In genomic region chr21:25863031-25863430, GRCh38 we compare ENCODE assay signal across 36 cellular contexts.
"Had no signal": no experiment of that assay in that cellular context is flagged by ENCODE, and none has a peak within 500 bp of the region (broad histone marks: within the 10 kb centered on the region; RNA-seq: fewer than 3 reads in every experiment).

No MANE protein-coding gene starts in this region.

- H3K9me3 ChIP-seq: adrenal gland, ascending aorta, body of pancreas, breast epithelium had no signal

- H3K4me3 ChIP-seq: adrenal gland, ascending aorta, body of pancreas, breast epithelium, cardiac muscle cell had no signal

- H3K27ac Mint-ChIP-seq: activated naive CD4-positive, alpha-beta T cell treated with anti-CD3 and anti-CD28 coated beads for 36 hours; activated naive CD4-positive, alpha-beta T cell treated with anti-CD3 and anti-CD28 coated beads, Interleukin-2, amount 10 ng/mL, durations not matched to agents 7 days and 5 days; activated naive CD4-positive, alpha-beta T cell treated with anti-CD3 and anti-CD28 coated beads, Interleukin-2, amount 50 U/mL, for 24 hours; activated naive CD4-positive, alpha-beta T cell treated with anti-CD3 and anti-CD28 coated beads, Interleukin-2, amount 50 U/mL, for 72 hours; activated naive CD8-positive, alpha-beta T cell; activated naive CD8-positive, alpha-beta T cell treated with anti-CD3 and anti-CD28 coated beads for 36 hours; activated naive CD8-positive, alpha-beta T cell treated with anti-CD3 and anti-CD28 coated beads, Interleukin-2, amount 10 ng/mL, durations not matched to agents 7 days and 5 days; activated naive CD8-positive, alpha-beta T cell treated with anti-CD3 and anti-CD28 coated beads, Interleukin-2, amount 50 U/mL, for 24 hours; activated T-cell treated with anti-CD3 and anti-CD28 coated beads, Interleukin-2, amount 50 U/mL, for 24 hours; activated T-cell treated with anti-CD3 and anti-CD28 coated beads, Interleukin-2, amount 50 U/mL, for 72 hours; activated T-helper 1 cell treated with anti-CD3 and anti-CD28 coated beads, Interleukin-12 subunit alpha, Interleukin-12 subunit beta, Interleukin-2, Interleukin-4 antibody, amounts not matched to agents 30 ng/mL and 10 ng/mL and 1 ng/mL, durations not matched to agents 14 hours and 24 hours and 36 hours; activated T-helper 17 cell treated with anti-CD3 and anti-CD28 coated beads, Interleukin-2, amount 50 U/mL, for 72 hours; activated T-helper 2 cell treated with anti-CD3 and anti-CD28 coated beads, Interferon-gamma antibody, Interleukin-2, Interleukin-4, amounts not matched to agents 10 μg/mL and 5 μg/mL and 100 μg/mL, durations not matched to agents 14 hours and 24 hours and 36 hours; brain had no signal

- DNase-seq: activated effector memory CD4-positive, alpha-beta T cell treated with anti-CD3 and anti-CD28 coated beads, Interleukin-2, amount 50 U/mL, for 16 hours; activated effector memory CD4-positive, alpha-beta T cell treated with Interleukin-2 at 50 U/mL for 16 hours; activated gamma-delta T cell; activated gamma-delta T cell treated with Interleukin-2 at 50 U/mL for 16 hours; activated naive CD4-positive, alpha-beta T cell; activated naive CD4-positive, alpha-beta T cell treated with anti-CD3 and anti-CD28 coated beads, Interleukin-2, amount 50 U/mL, for 16 hours; activated naive CD8-positive, alpha-beta T cell treated with anti-CD3 and anti-CD28 coated beads, Interleukin-2, amount 10 ng/mL, durations not matched to agents 7 days and 5 days; activated T-cell treated with anti-CD3 and anti-CD28 coated beads for 4 hours; activated T-cell treated with anti-CD3 and anti-CD28 coated beads, Interleukin-2, amount 50 U/mL, for 1 hour; activated T-cell treated with anti-CD3 and anti-CD28 coated beads, Interleukin-2, amount 50 U/mL, for 24 hours; activated T-cell treated with anti-CD3 and anti-CD28 coated beads, Interleukin-2, amount 50 U/mL, for 4 hours; adrenal gland; amniotic stem cell; amygdala; aorta; caudate nucleus; cerebellar nuclear complex had no signal

- H3K27me3 ChIP-seq: adrenal gland, ascending aorta, body of pancreas, brain microvascular endothelial cell, breast epithelium, cardiac muscle cell had no signal

- H3K4me1 Mint-ChIP-seq: activated naive CD4-positive, alpha-beta T cell treated with anti-CD3 and anti-CD28 coated beads, Interleukin-2, amount 10 ng/mL, durations not matched to agents 7 days and 5 days; activated naive CD4-positive, alpha-beta T cell treated with anti-CD3 and anti-CD28 coated beads, Interleukin-2, amount 50 U/mL, for 24 hours; activated naive CD8-positive, alpha-beta T cell treated with anti-CD3 and anti-CD28 coated beads for 36 hours; activated T-helper 17 cell treated with anti-CD3 and anti-CD28 coated beads, Interleukin-2, amount 50 U/mL, for 72 hours; central memory CD8-positive, alpha-beta T cell had no signal

- ATAC-seq: activated naive CD8-positive, alpha-beta T cell treated with anti-CD3 and anti-CD28 coated beads, Interleukin-2, amount 50 U/mL, for 24 hours; activated T-helper 17 cell treated with anti-CD3 and anti-CD28 coated beads, Interleukin-2, amount 50 U/mL, for 72 hours; body of pancreas had no signal

- H3K27me3 Mint-ChIP-seq: activated naive CD8-positive, alpha-beta T cell; activated naive CD8-positive, alpha-beta T cell treated with anti-CD3 and anti-CD28 coated beads for 36 hours; activated naive CD8-positive, alpha-beta T cell treated with anti-CD3 and anti-CD28 coated beads, Interleukin-2, amount 50 U/mL, for 24 hours; brain had no signal

- H3K9me3 Mint-ChIP-seq: activated naive CD4-positive, alpha-beta T cell treated with anti-CD3 and anti-CD28 coated beads for 36 hours; activated naive CD4-positive, alpha-beta T cell treated with anti-CD3 and anti-CD28 coated beads, Interleukin-2, amount 10 ng/mL, durations not matched to agents 7 days and 5 days; activated naive CD4-positive, alpha-beta T cell treated with anti-CD3 and anti-CD28 coated beads, Interleukin-2, amount 50 U/mL, for 24 hours; activated naive CD4-positive, alpha-beta T cell treated with anti-CD3 and anti-CD28 coated beads, Interleukin-2, amount 50 U/mL, for 72 hours; activated naive CD8-positive, alpha-beta T cell treated with anti-CD3 and anti-CD28 coated beads for 36 hours; activated naive CD8-positive, alpha-beta T cell treated with anti-CD3 and anti-CD28 coated beads, Interleukin-2, amount 10 ng/mL, durations not matched to agents 7 days and 5 days; activated naive CD8-positive, alpha-beta T cell treated with anti-CD3 and anti-CD28 coated beads, Interleukin-2, amount 50 U/mL, for 24 hours; activated T-cell treated with anti-CD3 and anti-CD28 coated beads, Interleukin-2, amount 50 U/mL, for 24 hours; activated T-cell treated with anti-CD3 and anti-CD28 coated beads, Interleukin-2, amount 50 U/mL, for 4 hours; activated T-cell treated with anti-CD3 and anti-CD28 coated beads, Interleukin-2, amount 50 U/mL, for 72 hours; activated T-helper 1 cell treated with anti-CD3 and anti-CD28 coated beads, Interleukin-12 subunit alpha, Interleukin-12 subunit beta, Interleukin-2, Interleukin-4 antibody, amounts not matched to agents 30 ng/mL and 10 ng/mL and 1 ng/mL, durations not matched to agents 14 hours and 24 hours and 36 hours; activated T-helper 17 cell treated with anti-CD3 and anti-CD28 coated beads, Interleukin-2, amount 50 U/mL, for 72 hours; activated T-helper 2 cell treated with anti-CD3 and anti-CD28 coated beads, Interferon-gamma antibody, Interleukin-2, Interleukin-4, amounts not matched to agents 10 μg/mL and 5 μg/mL and 100 μg/mL, durations not matched to agents 14 hours and 24 hours and 36 hours; central memory CD8-positive, alpha-beta T cell had no signal

- H3K4me1 ChIP-seq: ascending aorta, body of pancreas, breast epithelium had no signal

- H3K36me3 Mint-ChIP-seq: activated naive CD4-positive, alpha-beta T cell treated with anti-CD3 and anti-CD28 coated beads, Interleukin-2, amount 10 ng/mL, durations not matched to agents 7 days and 5 days; activated naive CD4-positive, alpha-beta T cell treated with anti-CD3 and anti-CD28 coated beads, Interleukin-2, amount 50 U/mL, for 24 hours; activated naive CD4-positive, alpha-beta T cell treated with anti-CD3 and anti-CD28 coated beads, Interleukin-2, amount 50 U/mL, for 72 hours; activated naive CD8-positive, alpha-beta T cell; activated naive CD8-positive, alpha-beta T cell treated with anti-CD3 and anti-CD28 coated beads for 36 hours; activated naive CD8-positive, alpha-beta T cell treated with anti-CD3 and anti-CD28 coated beads, Interleukin-2, amount 10 ng/mL, durations not matched to agents 7 days and 5 days; brain had no signal

- H3K27ac ChIP-seq: adrenal gland, ascending aorta, body of pancreas, brain microvascular endothelial cell, breast epithelium, cardiac muscle cell had no signal

- FAIRE-seq: astrocyte had no signal

- H3K36me3 ChIP-seq: adrenal gland, ascending aorta, brain microvascular endothelial cell, breast epithelium, cardiac muscle cell had no signal

- H3K4me3 Mint-ChIP-seq: activated naive CD4-positive, alpha-beta T cell treated with anti-CD3 and anti-CD28 coated beads for 36 hours; activated naive CD4-positive, alpha-beta T cell treated with anti-CD3 and anti-CD28 coated beads, Interleukin-2, amount 10 ng/mL, durations not matched to agents 7 days and 5 days; activated naive CD4-positive, alpha-beta T cell treated with anti-CD3 and anti-CD28 coated beads, Interleukin-2, amount 50 U/mL, for 24 hours; activated naive CD8-positive, alpha-beta T cell; activated naive CD8-positive, alpha-beta T cell treated with anti-CD3 and anti-CD28 coated beads for 36 hours; activated naive CD8-positive, alpha-beta T cell treated with anti-CD3 and anti-CD28 coated beads, Interleukin-2, amount 10 ng/mL, durations not matched to agents 7 days and 5 days; activated naive CD8-positive, alpha-beta T cell treated with anti-CD3 and anti-CD28 coated beads, Interleukin-2, amount 50 U/mL, for 24 hours; activated T-cell treated with anti-CD3 and anti-CD28 coated beads, Interleukin-2, amount 50 U/mL, for 24 hours; activated T-cell treated with anti-CD3 and anti-CD28 coated beads, Interleukin-2, amount 50 U/mL, for 4 hours; activated T-cell treated with anti-CD3 and anti-CD28 coated beads, Interleukin-2, amount 50 U/mL, for 72 hours; activated T-helper 1 cell treated with anti-CD3 and anti-CD28 coated beads, Interleukin-12 subunit alpha, Interleukin-12 subunit beta, Interleukin-2, Interleukin-4 antibody, amounts not matched to agents 30 ng/mL and 10 ng/mL and 1 ng/mL, durations not matched to agents 14 hours and 24 hours and 36 hours; activated T-helper 17 cell treated with anti-CD3 and anti-CD28 coated beads, Interleukin-2, amount 50 U/mL, for 72 hours; brain; central memory CD8-positive, alpha-beta T cell had no signal
